In the genomic region with DNA sequence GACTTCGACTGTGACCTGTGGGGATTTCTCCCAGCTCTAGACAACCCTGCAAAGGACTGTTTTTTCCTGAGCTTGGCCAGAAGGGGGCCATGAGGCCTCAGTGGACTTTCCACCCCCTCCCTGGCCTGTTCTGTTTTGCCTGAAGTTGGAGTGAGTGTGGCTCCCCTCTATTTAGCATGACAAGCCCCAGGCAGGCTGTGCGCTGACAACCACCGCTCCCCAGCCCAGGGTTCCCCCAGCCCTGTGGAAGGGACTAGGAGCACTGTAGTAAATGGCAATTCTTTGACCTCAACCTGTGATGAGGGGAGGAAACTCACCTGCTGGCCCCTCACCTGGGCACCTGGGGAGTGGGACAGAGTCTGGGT, we compare ENCODE assay signal across 9 cellular contexts. TPM values are rescaled to one million over a fixed set of nuclear protein-coding genes. Genes with fewer than 3 reads are reported as not detected.
DNase-seq lines count a peak whose midpoint lies in the region; ATAC-seq and TF ChIP-seq lines count a peak whose summit lies in the region.
"Had no signal": no experiment of that assay in that cellular context is flagged by ENCODE, and none has a peak within 500 bp of the region (broad histone marks: within the 10 kb centered on the region; RNA-seq: fewer than 3 reads in every experiment).

No MANE protein-coding gene starts in this region.

- H3K27me3 ChIP-seq in left ventricle myocardium inferior (ENCODE audit: low read depth) (peaks cover 15% of the 10 kb centered on the region), skeletal muscle tissue (ENCODE audit: control insufficient read depth in 3 of 3, insufficient read depth in 3 of 3, low read length in 3 of 3) (peaks cover 0 to 3% (median 1%) of the 10 kb centered on the region in 3 donors)

- peaks cover 2% of the 10 kb centered on the region for H3K27me3 Mint-ChIP-seq in activated CD8-positive, alpha-beta T cell treated with anti-CD3 and anti-CD28 coated beads for 36 hours

- no peak for ATAC-seq in activated CD8-positive, alpha-beta T cell treated with anti-CD3 and anti-CD28 coated beads for 36 hours

- CTCF ChIA-PET in activated CD8-positive, alpha-beta T cell treated with anti-CD3 and anti-CD28 coated beads for 36 hours (lab: Charles Lee) = no interaction called here

- H3K27ac Mint-ChIP-seq in activated CD8-positive, alpha-beta T cell treated with anti-CD3 and anti-CD28 coated beads for 36 hours = no peak overlapping the region

- peak; percentile 54 for DNase-seq in GM10266 (ENCODE audit: extremely low spot score)
- DNase-seq in left ventricle myocardium inferior = no peak
- no peak for DNase-seq in activated CD8-positive, alpha-beta T cell treated with anti-CD3 and anti-CD28 coated beads for 36 hours
- no peak for DNase-seq in pons (ENCODE audit: low spot score)
- no peak for DNase-seq in ecto neural progenitor cell (ENCODE audit: low spot score)
- no peak for DNase-seq in cerebellum (ENCODE audit: low spot score)

- H3K9ac ChIP-seq in skeletal muscle tissue (ENCODE audit: low read depth in 1 of 3, low read length in 3 of 3) = peak overlapping the region in 2 of 3 donors; percentile 38 to 40
- H3K9ac ChIP-seq: KMS-11 had no signal

- peaks cover 26% of the 10 kb centered on the region for H3K4me1 ChIP-seq in left ventricle myocardium inferior
- H3K4me1 ChIP-seq in skeletal muscle tissue (ENCODE audit: control insufficient read depth in 3 of 3, insufficient read depth in 3 of 3, low read length in 3 of 3) = peaks cover 25 to 34% (median 25%) of the 10 kb centered on the region in 3 donors

- TF ChIP-seq CTCF in GM10266 (IDR thresholded peaks at IDR 0.05; ENCODE audit: control insufficient read depth, insufficient read depth, low read depth, missing control alignments) (peak; percentile 20), WI38 (IDR thresholded peaks at IDR 0.05; ENCODE audit: low read depth, low read length) (0 out of 2 replicates have a peak, but pooled peaks have one; percentile 26), left ventricle myocardium inferior (IDR thresholded peaks at IDR 0.05; ENCODE audit: borderline replicate concordance) (no peak)
- no peak for TF ChIP-seq CTCF in activated CD8-positive, alpha-beta T cell treated with anti-CD3 and anti-CD28 coated beads for 36 hours (IDR thresholded peaks at IDR 0.05)

- peak overlapping the region; percentile 77 for H3K27ac ChIP-seq in left ventricle myocardium inferior (replicated peaks)
- H3K27ac ChIP-seq in skeletal muscle tissue (ENCODE audit: low read depth, low read length) = peak overlapping the region; percentile 91
- H3K27ac ChIP-seq: KMS-11 had no signal

- no peaks in the 10 kb centered on the region for H3K9me3 Mint-ChIP-seq in activated CD8-positive, alpha-beta T cell treated with anti-CD3 and anti-CD28 coated beads for 36 hours

- H3K36me3 Mint-ChIP-seq in activated CD8-positive, alpha-beta T cell treated with anti-CD3 and anti-CD28 coated beads for 36 hours (ENCODE audit: low read depth) = no peaks in the 10 kb centered on the region

- H3K36me3 ChIP-seq in left ventricle myocardium inferior (no peaks in the 10 kb centered on the region), skeletal muscle tissue (ENCODE audit: control insufficient read depth in 3 of 3, insufficient read depth in 3 of 3, low read length in 3 of 3) (no peaks in the 10 kb centered on the region)

- H3K4me1 Mint-ChIP-seq in activated CD8-positive, alpha-beta T cell treated with anti-CD3 and anti-CD28 coated beads for 36 hours (ENCODE audit: low read depth) = no peaks in the 10 kb centered on the region

- no peak overlapping the region for H3K4me3 Mint-ChIP-seq in activated CD8-positive, alpha-beta T cell treated with anti-CD3 and anti-CD28 coated beads for 36 hours

- POLR2A ChIA-PET in activated CD8-positive, alpha-beta T cell treated with anti-CD3 and anti-CD28 coated beads for 36 hours (lab: Charles Lee) = no interaction called here

- intact Hi-C loops in left ventricle myocardium inferior (cut with micrococcal nuclease) = loop anchor here (5.0 kb wide), 1 partner anchor 33 kb away; no protein-coding TSS in a partner anchor
- intact Hi-C loops in activated CD8-positive, alpha-beta T cell treated with anti-CD3 and anti-CD28 coated beads for 36 hours (cut with micrococcal nuclease) = no loop called here

- no peak overlapping the region for H3K4me3 ChIP-seq in WI38 (ENCODE audit: low read depth, low read length)
- peak overlapping the region; percentile 11 for H3K4me3 ChIP-seq in left ventricle myocardium inferior
- no peak overlapping the region for H3K4me3 ChIP-seq in skeletal muscle tissue (ENCODE audit: low read length in 3 of 3)

- no peaks in the 10 kb centered on the region for H3K9me3 ChIP-seq in left ventricle myocardium inferior (replicated peaks)
- no peaks in the 10 kb centered on the region for H3K9me3 ChIP-seq in skeletal muscle tissue (ENCODE audit: control insufficient read depth in 3 of 3, low read length in 3 of 3)

RNA-seq across cellular contexts. Expression of gene NGFR, which starts 19.3 kb away (rescaled TPM):
- total RNA-seq in left ventricle myocardium inferior = 8.9 TPM
- total RNA-seq in skeletal muscle tissue = 20.4 TPM
- under 1 TPM in 1 of 2 experiments, not detected in 1; 0.09 TPM for total RNA-seq in activated CD8-positive, alpha-beta T cell treated with anti-CD3 and anti-CD28 coated beads for 36 hours
- 28.9 TPM for total RNA-seq in cerebellum

Comparison
In these comparisons a context has a peak if more than half of its experiments do, and no peak if none do; other contexts are left out.
1. CTCF ChIP-seq: peak in GM10266 (single experiment) and WI38 (single experiment); none in left ventricle myocardium inferior (single experiment) and activated CD8-positive, alpha-beta T cell treated with anti-CD3 and anti-CD28 coated beads for 36 hours (single experiment).